In genomic region chr4:118340109-118340508, GRCh38 we compare ENCODE assay signal across 15 cellular contexts. TPM values are rescaled to one million over a fixed set of nuclear protein-coding genes. Genes with fewer than 3 reads are reported as not detected.
DNase-seq lines count a peak whose midpoint lies in the region; ATAC-seq and TF ChIP-seq lines count a peak whose summit lies in the region.
"Had no signal": no experiment of that assay in that cellular context is flagged by ENCODE, and none has a peak within 500 bp of the region (broad histone marks: within the 10 kb centered on the region; RNA-seq: fewer than 3 reads in every experiment).

No MANE protein-coding gene starts in this region.

- intact Hi-C loops in PC-3 (cut with micrococcal nuclease), result no loop called here
- intact Hi-C loops in posterior cingulate gyrus (cut with DNase I), result no loop called here

- POLR2A ChIA-PET in HEK293 (lab: Yijun Ruan, JAX), result no interaction called here
- POLR2A ChIA-PET in PC-3 (lab: Charles Lee; ENCODE audit: unreplicated experiment), result no interaction called here

- H4K20me1 ChIP-seq in PC-3 (ENCODE audit: low read length) (no peaks in the 10 kb centered on the region), fibroblast of lung (ENCODE audit: control insufficient read depth, extremely low read depth, insufficient read depth, low read length) (no peaks in the 10 kb centered on the region)

- no peak overlapping the region for H3K27ac ChIP-seq in HEK293 (ENCODE audit: extremely low read depth, low read depth, low read length)
- H3K27ac ChIP-seq in PC-3 (ENCODE audit: low read length), result peak overlapping the region; percentile 60
- peak overlapping the region; percentile 57 for H3K27ac ChIP-seq in fibroblast of lung (ENCODE audit: insufficient read depth, low read length)
- H3K27ac ChIP-seq: A549, HL-60, SJSA1 had no signal

- H3K9me2 ChIP-seq in PC-3 (replicated peaks; ENCODE audit: low read length), result no peaks in the 10 kb centered on the region

- H3K27me3 ChIP-seq in PC-3 (ENCODE audit: low read length) (no peaks in the 10 kb centered on the region), fibroblast of lung (ENCODE audit: control insufficient read depth, insufficient read depth, low read length) (no peaks in the 10 kb centered on the region)
- H3K27me3 ChIP-seq: BE2C, SJSA1 had no signal

- H3K4me2 ChIP-seq in PC-3 (ENCODE audit: low read length) (peak overlapping the region; percentile 24; the same call in 1 of the 2 replicates), fibroblast of lung (ENCODE audit: extremely low read depth, insufficient read depth, low read length) (peak overlapping the region; percentile 37)
- H3K4me2 ChIP-seq: A549 had no signal

- H3K4me1 ChIP-seq in HEK293 (ENCODE audit: control insufficient read depth, insufficient read depth, low read length), result peaks cover 12% of the 10 kb centered on the region
- H3K4me1 ChIP-seq in PC-3 (ENCODE audit: insufficient read depth, low read length), result peaks cover 19% of the 10 kb centered on the region
- peaks cover 23% of the 10 kb centered on the region for H3K4me1 ChIP-seq in fibroblast of lung (ENCODE audit: control insufficient read depth, extremely low read depth, insufficient read depth, low read length)
- H3K4me1 ChIP-seq: A549 had no signal

- H3K9ac ChIP-seq in PC-3 (ENCODE audit: low read length) (no peak overlapping the region), fibroblast of lung (ENCODE audit: insufficient read depth, low read length) (no peak overlapping the region)

- H3K4me3 ChIP-seq in AG10803 (ENCODE audit: low read length) (no peak overlapping the region), HEK293 (ENCODE audit: low read depth, low read length) (no peak overlapping the region), PC-3 (ENCODE audit: low read length) (no peak overlapping the region), fibroblast of lung (replicated peaks in 1 of 4; ENCODE audit: control extremely low read depth in 1 of 4, insufficient read depth in 1 of 4, low read depth in 3 of 4, low read length in 4 of 4) (no peak overlapping the region)
- H3K4me3 ChIP-seq: A549, SJSA1 had no signal

- H2AFZ ChIP-seq in PC-3 (ENCODE audit: low read length), result no peak overlapping the region
- no peak overlapping the region for H2AFZ ChIP-seq in fibroblast of lung (ENCODE audit: low read length)

- CTCF ChIA-PET in HEK293 (lab: Yijun Ruan, JAX), result interaction anchor here (0.6 kb wide), 1 partner anchor 13 kb away, joined by 3 read pairs; the partner anchor contains the start of gene PRSS12
- CTCF ChIA-PET in PC-3 (lab: Charles Lee), result no interaction called here

- DNase-seq in AG10803 (ENCODE audit: low read depth) (peak; percentile 35), PC-3 (no peak), fibroblast of lung (ENCODE audit: low read depth in 2 of 2) (no peak), KG1 (lab: John Stamatoyannopoulos, UW) (no peak), AML-193 (lab: John Stamatoyannopoulos, UW) (no peak), posterior cingulate gyrus (no peak), midbrain (lab: John Stamatoyannopoulos, UW) (no peak)
- DNase-seq: BE2C; CD4-positive, alpha-beta T cell; H7; NCI-H510A treated with DMSO at 0.1 percent for 48 hours had no signal

- BruUV-seq in PC-3 (replicated peaks; lab: Mats Ljungman, UMichigan), result no TSS peak

- no peaks in the 10 kb centered on the region for H3K9me3 ChIP-seq in HEK293 (ENCODE audit: control insufficient read depth, insufficient read depth, low read depth, low read length)
- H3K9me3 ChIP-seq in PC-3 (ENCODE audit: low read length), result no peaks in the 10 kb centered on the region
- no peaks in the 10 kb centered on the region for H3K9me3 ChIP-seq in fibroblast of lung (ENCODE audit: control insufficient read depth, insufficient read depth, low read depth, low read length)
- H3K9me3 ChIP-seq: A549, BE2C, SJSA1 had no signal

- no peak for ATAC-seq in PC-3
- ATAC-seq: A549 had no signal

- TF ChIP-seq CTCF in AG10803 (conservative IDR thresholded peaks at IDR 0.05; ENCODE audit: low read length), result no peak
- TF ChIP-seq CTCF in HEK293 (tag by site-specific recombination; IDR thresholded peaks at IDR 0.05), result no peak
- TF ChIP-seq CTCF in PC-3 (conservative IDR thresholded peaks at IDR 0.05; ENCODE audit: low read depth, low read length), result no peak
- TF ChIP-seq CTCF in fibroblast of lung (conservative IDR thresholded peaks at IDR 0.05 in 1 of 2, IDR thresholded peaks at IDR 0.05 in 1 of 2; ENCODE audit: low read depth in 1 of 2, low read length in 2 of 2), result no peak

- H3K36me3 ChIP-seq in HEK293 (ENCODE audit: control insufficient read depth in 2 of 2, insufficient read depth in 1 of 2, low read length in 2 of 2), result no peaks in the 10 kb centered on the region
- H3K36me3 ChIP-seq in PC-3 (ENCODE audit: low read depth, low read length), result no peaks in the 10 kb centered on the region
- no peaks in the 10 kb centered on the region for H3K36me3 ChIP-seq in fibroblast of lung (ENCODE audit: control insufficient read depth, insufficient read depth, low read length)
- H3K36me3 ChIP-seq: BE2C, SJSA1 had no signal

- no peaks in the 10 kb centered on the region for H3K79me2 ChIP-seq in PC-3 (ENCODE audit: low read length)
- H3K79me2 ChIP-seq in fibroblast of lung (ENCODE audit: control insufficient read depth, insufficient read depth, low read length), result peaks cover 48% of the 10 kb centered on the region

- H3F3A ChIP-seq in PC-3 (ENCODE audit: low read length, unreplicated experiment), result no peaks in the 10 kb centered on the region

TF ChIP-seq in HEK293, 187 proteins besides CTCF, POLR2A, EP300 and RAD21:
- TF ChIP-seq ZNF391 (tag by site-specific recombination; IDR thresholded peaks at IDR 0.05; ENCODE audit: borderline replicate concordance, low read depth), result no peak
- TF ChIP-seq, protein P1, sequence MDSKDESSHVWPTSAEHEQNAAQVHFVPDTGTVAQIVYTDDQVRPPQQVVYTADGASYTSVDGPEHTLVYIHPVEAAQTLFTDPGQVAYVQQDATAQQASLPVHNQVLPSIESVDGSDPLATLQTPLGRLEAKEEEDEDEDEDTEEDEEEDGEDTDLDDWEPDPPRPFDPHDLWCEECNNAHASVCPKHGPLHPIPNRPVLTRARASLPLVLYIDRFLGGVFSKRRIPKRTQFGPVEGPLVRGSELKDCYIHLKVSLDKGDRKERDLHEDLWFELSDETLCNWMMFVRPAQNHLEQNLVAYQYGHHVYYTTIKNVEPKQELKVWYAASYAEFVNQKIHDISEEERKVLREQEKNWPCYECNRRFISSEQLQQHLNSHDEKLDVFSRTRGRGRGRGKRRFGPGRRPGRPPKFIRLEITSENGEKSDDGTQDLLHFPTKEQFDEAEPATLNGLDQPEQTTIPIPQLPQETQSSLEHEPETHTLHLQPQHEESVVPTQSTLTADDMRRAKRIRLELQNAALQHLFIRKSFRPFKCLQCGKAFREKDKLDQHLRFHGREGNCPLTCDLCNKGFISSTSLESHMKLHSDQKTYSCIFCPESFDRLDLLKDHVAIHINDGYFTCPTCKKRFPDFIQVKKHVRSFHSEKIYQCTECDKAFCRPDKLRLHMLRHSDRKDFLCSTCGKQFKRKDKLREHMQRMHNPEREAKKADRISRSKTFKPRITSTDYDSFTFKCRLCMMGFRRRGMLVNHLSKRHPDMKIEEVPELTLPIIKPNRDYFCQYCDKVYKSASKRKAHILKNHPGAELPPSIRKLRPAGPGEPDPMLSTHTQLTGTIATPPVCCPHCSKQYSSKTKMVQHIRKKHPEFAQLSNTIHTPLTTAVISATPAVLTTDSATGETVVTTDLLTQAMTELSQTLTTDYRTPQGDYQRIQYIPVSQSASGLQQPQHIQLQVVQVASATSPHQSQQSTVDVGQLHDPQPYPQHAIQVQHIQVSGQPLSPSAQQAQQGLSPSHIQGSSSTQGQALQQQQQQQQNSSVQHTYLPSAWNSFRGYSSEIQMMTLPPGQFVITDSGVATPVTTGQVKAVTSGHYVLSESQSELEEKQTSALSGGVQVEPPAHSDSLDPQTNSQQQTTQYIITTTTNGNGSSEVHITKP (tag by site-specific recombination; IDR thresholded peaks at IDR 0.05), result 0 out of 2 replicates have a peak, but pooled peaks have one; percentile 20
TF ChIP-seq in HEK293: peak in this region for 1.

RNA-seq across cellular contexts. Expression of gene PRSS12, which starts 12.7 kb away (rescaled TPM):
- total RNA-seq in PC-3 (2014; rRNA removed), result 0.58 and 1.5 TPM in 2 replicates
- 27.5 and 59.9 TPM in 2 replicates for total RNA-seq in fibroblast of lung
- polyA plus RNA-seq in fibroblast of lung, result 104 and 136 TPM in 2 replicates
- 86.9 and 115 TPM in 2 replicates for polyA plus RNA-seq in fibroblast of lung (2012)
- 22.4 and 47.3 TPM in 2 replicates for polyA minus RNA-seq in fibroblast of lung (ENCODE audit: low replicate concordance)
- total RNA-seq: CD4-positive, alpha-beta T cell had no signal

Comparison
In these comparisons a context has a peak if more than half of its experiments do, and no peak if none do; other contexts are left out.
1. RNA of gene PRSS12, which starts 12.7 kb away (total RNA-seq): 27.5 to 59.9 TPM in fibroblast of lung; 0.58 to 1.5 TPM in PC-3; every median in the first group is over 10 times any median in the second.